27 cellular contexts compared by ENCODE assay signal in the genomic region with DNA sequence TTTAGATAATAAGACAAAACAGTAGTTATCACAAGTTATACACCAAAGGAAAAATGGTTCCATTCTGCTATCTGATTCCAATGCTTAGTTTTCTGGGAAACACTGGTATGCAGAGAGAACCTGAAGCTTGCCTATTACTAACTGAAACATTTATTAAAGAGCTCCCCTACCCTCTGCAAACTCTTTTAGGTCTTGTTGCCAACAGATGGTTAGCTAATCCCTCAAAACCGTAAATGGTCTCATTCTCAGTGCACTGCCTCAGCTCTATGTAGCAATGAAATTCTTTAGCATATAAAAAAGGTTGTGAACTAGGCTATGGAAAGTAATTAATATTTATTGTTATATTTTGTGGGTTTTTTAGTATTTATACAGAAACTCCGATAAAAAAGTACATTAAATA. TPM values are rescaled to one million over a fixed set of nuclear protein-coding genes. Genes with fewer than 3 reads are reported as not detected.
DNase-seq lines count a peak whose midpoint lies in the region; ATAC-seq and TF ChIP-seq lines count a peak whose summit lies in the region.
"Had no signal": no experiment of that assay in that cellular context is flagged by ENCODE, and none has a peak within 500 bp of the region (broad histone marks: within the 10 kb centered on the region; RNA-seq: fewer than 3 reads in every experiment).

No MANE protein-coding gene starts in this region.

- BruUV-seq in A673 (replicated peaks; lab: Mats Ljungman, UMichigan): no TSS peak

- TF ChIP-seq CTCF in A673 (conservative IDR thresholded peaks at IDR 0.05; ENCODE audit: low read depth, low read length): no peak

- POLR2A ChIA-PET in A673 (lab: Charles Lee; ENCODE audit: low non-redundant PET): no interaction called here

- intact Hi-C loops in A673 (cut with micrococcal nuclease; ENCODE audit: unreplicated experiment): no loop called here

- H3K27me3 Mint-ChIP-seq in T-helper 17 cell: no peaks in the 10 kb centered on the region
- no peaks in the 10 kb centered on the region for H3K27me3 Mint-ChIP-seq in stimulated activated memory B cell treated with anti-CD40 and anti-IgM and Interleukin-4, amounts not matched to agents 10 μg/mL and 1 μg/mL and 100 μg/mL, for 72 hours
- H3K27me3 Mint-ChIP-seq: stimulated activated naive B cell treated with anti-CD40 and anti-IgM and Interleukin-4, amounts not matched to agents 10 μg/mL and 1 μg/mL and 100 μg/mL, for 72 hours had no signal

- ATAC-seq in T-helper 17 cell (no peak), HG03457 (IDR thresholded peaks at IDR 0.05; ENCODE audit: unreplicated experiment) (no peak), GM18517 (IDR thresholded peaks at IDR 0.05; ENCODE audit: unreplicated experiment) (no peak), GM19035 (IDR thresholded peaks at IDR 0.05; ENCODE audit: unreplicated experiment) (no peak)
- no peak for ATAC-seq in stimulated activated memory B cell treated with anti-CD40 and anti-IgM and Interleukin-4, amounts not matched to agents 10 μg/mL and 1 μg/mL and 100 μg/mL, for 72 hours
- ATAC-seq: activated T-cell treated with anti-CD3 and anti-CD28 coated beads, Interleukin-2, amount 50 U/mL, for 72 hours; HCT116 had no signal

- H3K36me3 Mint-ChIP-seq in T-helper 17 cell (ENCODE audit: low read depth): peaks cover 15% of the 10 kb centered on the region
- peaks cover 31% of the 10 kb centered on the region for H3K36me3 Mint-ChIP-seq in stimulated activated memory B cell treated with anti-CD40 and anti-IgM and Interleukin-4, amounts not matched to agents 10 μg/mL and 1 μg/mL and 100 μg/mL, for 72 hours

- no peaks in the 10 kb centered on the region for H3K27me3 ChIP-seq in A673 (replicated peaks; ENCODE audit: insufficient read depth, low read depth, low read length, poor library complexity)
- H3K27me3 ChIP-seq: BLaER1, dorsolateral prefrontal cortex, suprapubic skin had no signal

- H3K4me1 ChIP-seq in A673 (ENCODE audit: insufficient read depth, low read length, poor library complexity, severe bottlenecking): peaks cover 26% of the 10 kb centered on the region

- CTCF ChIA-PET in A673 (lab: Charles Lee): no interaction called here

- H3K4me1 Mint-ChIP-seq in T-helper 17 cell: peaks cover 33% of the 10 kb centered on the region
- H3K4me1 Mint-ChIP-seq in stimulated activated memory B cell treated with anti-CD40 and anti-IgM and Interleukin-4, amounts not matched to agents 10 μg/mL and 1 μg/mL and 100 μg/mL, for 72 hours: peaks cover 42% of the 10 kb centered on the region

- H3K4me3 ChIP-seq in A673 (ENCODE audit: low read depth, low read length, poor library complexity, severe bottlenecking): no peak overlapping the region
- H3K4me3 ChIP-seq: BLaER1, dorsolateral prefrontal cortex, smooth muscle cell, suprapubic skin had no signal

- H3K9me3 Mint-ChIP-seq in stimulated activated memory B cell treated with anti-CD40 and anti-IgM and Interleukin-4, amounts not matched to agents 10 μg/mL and 1 μg/mL and 100 μg/mL, for 72 hours: no peaks in the 10 kb centered on the region
- H3K9me3 Mint-ChIP-seq: stimulated activated naive B cell treated with anti-CD40 and anti-IgM and Interleukin-4, amounts not matched to agents 10 μg/mL and 1 μg/mL and 100 μg/mL, for 72 hours had no signal

- DNase-seq in A673 (ENCODE audit: low spot score) (peak; percentile 4), D341Med (ENCODE audit: low spot score) (peak; percentile 26), T-helper 17 cell (no peak), iris pigment epithelial cell (ENCODE audit: low read depth) (peak; percentile 66)
- DNase-seq: ACHN; activated CD4-positive, CD25-positive, alpha-beta regulatory T cell treated with anti-CD3 and anti-CD28 coated beads, Interleukin-2, amount 50 U/mL, for 72 hours; activated naive CD4-positive, alpha-beta T cell treated with anti-CD3 and anti-CD28 coated beads for 36 hours; activated T-cell treated with anti-CD3 and anti-CD28 coated beads, Interleukin-2, amount 50 U/mL, for 72 hours; aorta; dorsolateral prefrontal cortex; head of caudate nucleus; mammary epithelial cell; NCI-H1092 treated with DMSO at 0.1 percent for 48 hours; NCI-H1930; NCI-H345; NK-92 treated with Interleukin-12 subunit alpha and Interleukin-12 subunit beta, amount 100 ng/mL, for 24 hours; SIG-M5; stimulated activated naive B cell treated with anti-CD40 and anti-IgM and Interleukin-4, amounts not matched to agents 10 μg/mL and 1 μg/mL and 100 μg/mL, for 72 hours; T-helper 1 cell had no signal

- H3K4me3 Mint-ChIP-seq in T-helper 17 cell: peak overlapping the region; percentile 22
- no peak overlapping the region for H3K4me3 Mint-ChIP-seq in stimulated activated memory B cell treated with anti-CD40 and anti-IgM and Interleukin-4, amounts not matched to agents 10 μg/mL and 1 μg/mL and 100 μg/mL, for 72 hours
- H3K4me3 Mint-ChIP-seq: activated naive CD4-positive, alpha-beta T cell treated with anti-CD3 and anti-CD28 coated beads for 36 hours; stimulated activated naive B cell treated with anti-CD40 and anti-IgM and Interleukin-4, amounts not matched to agents 10 μg/mL and 1 μg/mL and 100 μg/mL, for 72 hours had no signal

- peak overlapping the region; percentile 85 for H3K27ac Mint-ChIP-seq in T-helper 17 cell
- H3K27ac Mint-ChIP-seq in stimulated activated memory B cell treated with anti-CD40 and anti-IgM and Interleukin-4, amounts not matched to agents 10 μg/mL and 1 μg/mL and 100 μg/mL, for 72 hours: no peak overlapping the region
- H3K27ac Mint-ChIP-seq: stimulated activated naive B cell treated with anti-CD40 and anti-IgM and Interleukin-4, amounts not matched to agents 10 μg/mL and 1 μg/mL and 100 μg/mL, for 72 hours had no signal

- H3K36me3 ChIP-seq in A673 (ENCODE audit: insufficient read depth, low read length, poor library complexity, severe bottlenecking): peaks cover 16% of the 10 kb centered on the region

- no peak overlapping the region for H3K27ac ChIP-seq in A673 (ENCODE audit: low read depth, low read length, poor library complexity, severe bottlenecking)
- H3K27ac ChIP-seq: BLaER1, suprapubic skin had no signal

- no peaks in the 10 kb centered on the region for H3K9me3 ChIP-seq in A673 (ENCODE audit: low read depth, low read length, poor library complexity, severe bottlenecking)
- no peaks in the 10 kb centered on the region for H3K9me3 ChIP-seq in T-helper 17 cell (ENCODE audit: control insufficient read depth, low read length, poor library complexity, severe bottlenecking)
- H3K9me3 ChIP-seq: suprapubic skin had no signal

RNA-seq across cellular contexts. Expression of a gene that starts 20.4 kb away (rescaled TPM):
- total RNA-seq in A673 (2021) (23.5 and 24.5 TPM in 2 replicates), T-helper 17 cell (10 to 100 TPM; 54.9 to 68.1 TPM)

Comparison
In these comparisons a context has a peak if more than half of its experiments do, and no peak if none do; other contexts are left out.
1. DNase-seq: peak in A673 (single experiment), D341Med (single experiment) and iris pigment epithelial cell (single experiment); none in T-helper 17 cell (0 of 3).